In genomic region chr4:109398928-109399327, GRCh38 we compare ENCODE assay signal across 38 cellular contexts.
"Had no signal": no experiment of that assay in that cellular context is flagged by ENCODE, and none has a peak within 500 bp of the region (broad histone marks: within the 10 kb centered on the region; RNA-seq: fewer than 3 reads in every experiment).

No MANE protein-coding gene starts in this region.

- H3K27ac ChIP-seq: adrenal gland, ascending aorta, body of pancreas, brain microvascular endothelial cell, breast epithelium, cardiac muscle cell had no signal

- H3K27ac Mint-ChIP-seq: activated naive CD4-positive, alpha-beta T cell treated with anti-CD3 and anti-CD28 coated beads for 36 hours; activated naive CD4-positive, alpha-beta T cell treated with anti-CD3 and anti-CD28 coated beads, Interleukin-2, amount 10 ng/mL, durations not matched to agents 7 days and 5 days; activated naive CD4-positive, alpha-beta T cell treated with anti-CD3 and anti-CD28 coated beads, Interleukin-2, amount 50 U/mL, for 24 hours; activated naive CD8-positive, alpha-beta T cell; activated naive CD8-positive, alpha-beta T cell treated with anti-CD3 and anti-CD28 coated beads for 36 hours; activated naive CD8-positive, alpha-beta T cell treated with anti-CD3 and anti-CD28 coated beads, Interleukin-2, amount 10 ng/mL, durations not matched to agents 7 days and 5 days; activated naive CD8-positive, alpha-beta T cell treated with anti-CD3 and anti-CD28 coated beads, Interleukin-2, amount 50 U/mL, for 24 hours; activated T-cell treated with anti-CD3 and anti-CD28 coated beads, Interleukin-2, amount 50 U/mL, for 24 hours; activated T-cell treated with anti-CD3 and anti-CD28 coated beads, Interleukin-2, amount 50 U/mL, for 72 hours; activated T-helper 1 cell treated with anti-CD3 and anti-CD28 coated beads, Interleukin-12 subunit alpha, Interleukin-12 subunit beta, Interleukin-2, Interleukin-4 antibody, amounts not matched to agents 30 ng/mL and 10 ng/mL and 1 ng/mL, durations not matched to agents 14 hours and 24 hours and 36 hours; activated T-helper 17 cell treated with anti-CD3 and anti-CD28 coated beads, Interleukin-2, amount 50 U/mL, for 72 hours; activated T-helper 2 cell treated with anti-CD3 and anti-CD28 coated beads, Interferon-gamma antibody, Interleukin-2, Interleukin-4, amounts not matched to agents 10 μg/mL and 5 μg/mL and 100 μg/mL, durations not matched to agents 14 hours and 24 hours and 36 hours; brain had no signal

- H3K4me3 ChIP-seq: adrenal gland, ascending aorta, body of pancreas, breast epithelium, cardiac muscle cell had no signal

- H3K4me1 ChIP-seq: adrenal gland, ascending aorta, body of pancreas, breast epithelium had no signal

- H3K27me3 ChIP-seq: adrenal gland, ascending aorta, brain microvascular endothelial cell, breast epithelium, cardiac muscle cell had no signal

- H3K9me3 ChIP-seq: adrenal gland, ascending aorta, body of pancreas, breast epithelium had no signal

- H3K36me3 Mint-ChIP-seq: activated naive CD4-positive, alpha-beta T cell treated with anti-CD3 and anti-CD28 coated beads, Interleukin-2, amount 10 ng/mL, durations not matched to agents 7 days and 5 days; activated naive CD4-positive, alpha-beta T cell treated with anti-CD3 and anti-CD28 coated beads, Interleukin-2, amount 50 U/mL, for 24 hours; activated naive CD4-positive, alpha-beta T cell treated with anti-CD3 and anti-CD28 coated beads, Interleukin-2, amount 50 U/mL, for 72 hours; activated naive CD8-positive, alpha-beta T cell; activated naive CD8-positive, alpha-beta T cell treated with anti-CD3 and anti-CD28 coated beads for 36 hours; activated naive CD8-positive, alpha-beta T cell treated with anti-CD3 and anti-CD28 coated beads, Interleukin-2, amount 10 ng/mL, durations not matched to agents 7 days and 5 days; brain had no signal

- H3K4me3 Mint-ChIP-seq: activated naive CD4-positive, alpha-beta T cell treated with anti-CD3 and anti-CD28 coated beads for 36 hours; activated naive CD4-positive, alpha-beta T cell treated with anti-CD3 and anti-CD28 coated beads, Interleukin-2, amount 10 ng/mL, durations not matched to agents 7 days and 5 days; activated naive CD4-positive, alpha-beta T cell treated with anti-CD3 and anti-CD28 coated beads, Interleukin-2, amount 50 U/mL, for 24 hours; activated naive CD8-positive, alpha-beta T cell; activated naive CD8-positive, alpha-beta T cell treated with anti-CD3 and anti-CD28 coated beads for 36 hours; activated naive CD8-positive, alpha-beta T cell treated with anti-CD3 and anti-CD28 coated beads, Interleukin-2, amount 10 ng/mL, durations not matched to agents 7 days and 5 days; activated naive CD8-positive, alpha-beta T cell treated with anti-CD3 and anti-CD28 coated beads, Interleukin-2, amount 50 U/mL, for 24 hours; activated T-cell treated with anti-CD3 and anti-CD28 coated beads, Interleukin-2, amount 50 U/mL, for 24 hours; activated T-cell treated with anti-CD3 and anti-CD28 coated beads, Interleukin-2, amount 50 U/mL, for 4 hours; activated T-cell treated with anti-CD3 and anti-CD28 coated beads, Interleukin-2, amount 50 U/mL, for 72 hours; activated T-helper 1 cell treated with anti-CD3 and anti-CD28 coated beads, Interleukin-12 subunit alpha, Interleukin-12 subunit beta, Interleukin-2, Interleukin-4 antibody, amounts not matched to agents 30 ng/mL and 10 ng/mL and 1 ng/mL, durations not matched to agents 14 hours and 24 hours and 36 hours; activated T-helper 17 cell treated with anti-CD3 and anti-CD28 coated beads, Interleukin-2, amount 50 U/mL, for 72 hours; brain; central memory CD8-positive, alpha-beta T cell had no signal

- ATAC-seq: activated naive CD4-positive, alpha-beta T cell treated with anti-CD3 and anti-CD28 coated beads, Interleukin-2, amount 50 U/mL, for 72 hours; activated naive CD8-positive, alpha-beta T cell treated with anti-CD3 and anti-CD28 coated beads, Interleukin-2, amount 50 U/mL, for 24 hours; activated T-cell treated with anti-CD3 and anti-CD28 coated beads, Interleukin-2, amount 50 U/mL, for 4 hours; activated T-cell treated with anti-CD3 and anti-CD28 coated beads, Interleukin-2, amount 50 U/mL, for 72 hours; activated T-helper 17 cell treated with anti-CD3 and anti-CD28 coated beads, Interleukin-2, amount 50 U/mL, for 72 hours; body of pancreas had no signal

- H3K4me1 Mint-ChIP-seq: activated naive CD4-positive, alpha-beta T cell treated with anti-CD3 and anti-CD28 coated beads, Interleukin-2, amount 10 ng/mL, durations not matched to agents 7 days and 5 days; activated naive CD4-positive, alpha-beta T cell treated with anti-CD3 and anti-CD28 coated beads, Interleukin-2, amount 50 U/mL, for 24 hours; activated naive CD8-positive, alpha-beta T cell treated with anti-CD3 and anti-CD28 coated beads, Interleukin-2, amount 10 ng/mL, durations not matched to agents 7 days and 5 days; activated naive CD8-positive, alpha-beta T cell treated with anti-CD3 and anti-CD28 coated beads, Interleukin-2, amount 50 U/mL, for 24 hours; activated T-helper 17 cell treated with anti-CD3 and anti-CD28 coated beads, Interleukin-2, amount 50 U/mL, for 72 hours; brain; central memory CD8-positive, alpha-beta T cell had no signal

- H3K36me3 ChIP-seq: adrenal gland, ascending aorta, brain microvascular endothelial cell, breast epithelium, cardiac muscle cell had no signal

- H3K27me3 Mint-ChIP-seq: brain had no signal

- H3K9me3 Mint-ChIP-seq: activated naive CD4-positive, alpha-beta T cell treated with anti-CD3 and anti-CD28 coated beads for 36 hours; activated naive CD4-positive, alpha-beta T cell treated with anti-CD3 and anti-CD28 coated beads, Interleukin-2, amount 10 ng/mL, durations not matched to agents 7 days and 5 days; activated naive CD4-positive, alpha-beta T cell treated with anti-CD3 and anti-CD28 coated beads, Interleukin-2, amount 50 U/mL, for 24 hours; activated naive CD4-positive, alpha-beta T cell treated with anti-CD3 and anti-CD28 coated beads, Interleukin-2, amount 50 U/mL, for 72 hours; activated naive CD8-positive, alpha-beta T cell treated with anti-CD3 and anti-CD28 coated beads for 36 hours; activated naive CD8-positive, alpha-beta T cell treated with anti-CD3 and anti-CD28 coated beads, Interleukin-2, amount 10 ng/mL, durations not matched to agents 7 days and 5 days; activated naive CD8-positive, alpha-beta T cell treated with anti-CD3 and anti-CD28 coated beads, Interleukin-2, amount 50 U/mL, for 24 hours; activated T-cell treated with anti-CD3 and anti-CD28 coated beads, Interleukin-2, amount 50 U/mL, for 24 hours; activated T-cell treated with anti-CD3 and anti-CD28 coated beads, Interleukin-2, amount 50 U/mL, for 4 hours; activated T-cell treated with anti-CD3 and anti-CD28 coated beads, Interleukin-2, amount 50 U/mL, for 72 hours; activated T-helper 1 cell treated with anti-CD3 and anti-CD28 coated beads, Interleukin-12 subunit alpha, Interleukin-12 subunit beta, Interleukin-2, Interleukin-4 antibody, amounts not matched to agents 30 ng/mL and 10 ng/mL and 1 ng/mL, durations not matched to agents 14 hours and 24 hours and 36 hours; activated T-helper 17 cell treated with anti-CD3 and anti-CD28 coated beads, Interleukin-2, amount 50 U/mL, for 72 hours; activated T-helper 2 cell treated with anti-CD3 and anti-CD28 coated beads, Interferon-gamma antibody, Interleukin-2, Interleukin-4, amounts not matched to agents 10 μg/mL and 5 μg/mL and 100 μg/mL, durations not matched to agents 14 hours and 24 hours and 36 hours; central memory CD8-positive, alpha-beta T cell had no signal

- DNase-seq: activated effector memory CD4-positive, alpha-beta T cell treated with anti-CD3 and anti-CD28 coated beads, Interleukin-2, amount 50 U/mL, for 16 hours; activated effector memory CD4-positive, alpha-beta T cell treated with Interleukin-2 at 50 U/mL for 16 hours; activated gamma-delta T cell; activated gamma-delta T cell treated with Interleukin-2 at 50 U/mL for 16 hours; activated naive CD4-positive, alpha-beta T cell; activated naive CD4-positive, alpha-beta T cell treated with anti-CD3 and anti-CD28 coated beads for 36 hours; activated naive CD4-positive, alpha-beta T cell treated with anti-CD3 and anti-CD28 coated beads, Interleukin-2, amount 10 ng/mL, durations not matched to agents 7 days and 5 days; activated naive CD4-positive, alpha-beta T cell treated with anti-CD3 and anti-CD28 coated beads, Interleukin-2, amount 50 U/mL, for 16 hours; activated naive CD4-positive, alpha-beta T cell treated with Interleukin-2 at 50 U/mL for 16 hours; activated naive CD8-positive, alpha-beta T cell treated with anti-CD3 and anti-CD28 coated beads for 36 hours; activated naive CD8-positive, alpha-beta T cell treated with anti-CD3 and anti-CD28 coated beads, Interleukin-2, amount 10 ng/mL, durations not matched to agents 7 days and 5 days; activated naive CD8-positive, alpha-beta T cell treated with anti-CD3 and anti-CD28 coated beads, Interleukin-2, amount 50 U/mL, for 24 hours; activated T-cell treated with anti-CD3 and anti-CD28 coated beads, Interleukin-2, amount 50 U/mL, for 1 hour; activated T-cell treated with anti-CD3 and anti-CD28 coated beads, Interleukin-2, amount 50 U/mL, for 24 hours; activated T-cell treated with anti-CD3 and anti-CD28 coated beads, Interleukin-2, amount 50 U/mL, for 4 hours; activated T-cell treated with anti-CD3 and anti-CD28 coated beads, Interleukin-2, amount 50 U/mL, for 48 hours; activated T-cell treated with anti-CD3 and anti-CD28 coated beads, Interleukin-2, amount 50 U/mL, for 72 hours; adrenal gland; amniotic stem cell; amygdala; anterior cingulate cortex; aorta; body of pancreas; brain microvascular endothelial cell; caudate nucleus; central memory CD4-positive, alpha-beta T cell; cerebellar nuclear complex had no signal
